ENCODE assay signal across 8 cellular contexts in the genomic region with DNA sequence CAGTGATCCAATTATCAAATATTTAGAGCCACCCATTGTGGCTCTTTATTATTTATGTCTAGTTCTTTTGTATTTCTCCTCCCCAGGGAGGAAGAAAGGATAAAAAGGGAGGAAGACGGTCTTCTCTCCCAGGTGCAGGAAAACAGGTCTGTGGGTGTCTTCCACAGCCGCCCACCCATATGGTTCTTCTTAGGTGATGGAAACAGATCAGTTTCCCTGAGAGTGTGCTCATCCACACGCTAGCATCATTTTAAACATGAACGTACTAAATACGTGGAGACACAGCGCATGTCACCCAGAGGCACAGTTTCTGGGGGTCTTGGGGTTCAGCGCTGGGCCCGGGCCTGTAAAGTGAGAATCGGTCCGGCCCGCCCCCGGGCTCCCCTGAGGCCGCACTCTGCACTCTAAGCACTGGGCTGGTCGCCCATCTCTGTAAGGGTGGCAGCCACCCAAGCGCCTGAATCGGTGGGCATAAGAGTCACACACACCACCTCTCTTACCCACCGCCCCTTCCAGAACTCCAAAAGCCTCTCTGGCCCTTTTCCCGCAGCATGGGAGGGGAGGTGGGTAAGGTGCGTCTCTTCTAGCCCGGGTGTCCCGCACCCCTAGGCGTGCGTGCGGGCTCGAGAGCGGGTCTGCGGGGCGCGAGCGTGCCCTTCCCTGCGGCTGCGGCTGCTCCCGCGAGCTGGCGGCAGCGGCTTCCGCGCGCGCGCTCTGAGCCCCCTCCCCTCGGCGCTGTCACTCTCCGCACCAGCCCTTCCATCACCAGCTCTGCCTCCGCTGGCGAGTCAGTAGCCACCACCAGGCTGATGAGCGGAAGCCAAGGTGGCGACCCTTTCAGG. TPM values are rescaled to one million over a fixed set of nuclear protein-coding genes. Genes with fewer than 3 reads are reported as not detected.
A peak's percentile ranks its signal among the peaks of the same experiment; 100 is the strongest.
DNase-seq lines count a peak whose midpoint lies in the region; TF ChIP-seq lines count a peak whose summit lies in the region.

No MANE protein-coding gene starts in this region.

- DNase-seq in COR-L47 (lab: John Stamatoyannopoulos, UW) (peak; percentile 65), NCI-H1105 treated with DMSO at 0.1 percent for 48 hours (lab: John Stamatoyannopoulos, UW) (peak; percentile 50), right atrium auricular region (ENCODE audit: low spot score) (no peak), superior temporal gyrus (ENCODE audit: extremely low spot score) (no peak), NOMO-1 treated with DMSO at 0.1 percent for 48 hours (lab: John Stamatoyannopoulos, UW; ENCODE audit: unreplicated experiment) (no peak), A172 (ENCODE audit: low spot score) (no peak)
- DNase-seq in activated effector memory CD4-positive, alpha-beta T cell treated with Interleukin-2 at 50 U/mL for 16 hours: peak; percentile 18

- H3K27me3 ChIP-seq in right atrium auricular region: no peaks in the 10 kb centered on the region
- H3K27me3 ChIP-seq in skeletal muscle tissue (ENCODE audit: control insufficient read depth in 3 of 3, insufficient read depth in 3 of 3, low read length in 3 of 3): peaks cover 0 to 28% (median 27%) of the 10 kb centered on the region in 3 donors

- peak overlapping the region in 1 of 3 donors; percentile 62 for H3K9ac ChIP-seq in skeletal muscle tissue (ENCODE audit: low read depth in 1 of 3, low read length in 3 of 3)

- H3K4me1 ChIP-seq in right atrium auricular region (peaks cover 0 to 33% of the 10 kb centered on the region in 2 donors), skeletal muscle tissue (ENCODE audit: control insufficient read depth in 3 of 3, insufficient read depth in 3 of 3, low read length in 3 of 3) (peaks cover 14 to 15% (median 15%) of the 10 kb centered on the region in 3 donors)

- H3K4me3 ChIP-seq in right atrium auricular region (peak overlapping the region; percentile 38 to 62), skeletal muscle tissue (ENCODE audit: low read length in 3 of 3) (peak overlapping the region; percentile 35 to 65 (median 65))

- no peak for TF ChIP-seq CTCF in right atrium auricular region (IDR thresholded peaks at IDR 0.05)

- H3K27ac ChIP-seq in right atrium auricular region (no peak overlapping the region), skeletal muscle tissue (ENCODE audit: low read depth, low read length) (no peak overlapping the region)

- H3K9me3 ChIP-seq in right atrium auricular region: no peaks in the 10 kb centered on the region
- no peaks in the 10 kb centered on the region for H3K9me3 ChIP-seq in skeletal muscle tissue (ENCODE audit: control insufficient read depth in 3 of 3, low read length in 3 of 3)

- H3K36me3 ChIP-seq in right atrium auricular region: no peaks in the 10 kb centered on the region
- H3K36me3 ChIP-seq in skeletal muscle tissue (ENCODE audit: control insufficient read depth in 3 of 3, insufficient read depth in 3 of 3, low read length in 3 of 3): no peaks in the 10 kb centered on the region

RNA-seq across cellular contexts. Expression of gene PTCH1, which starts 1.3 kb away (rescaled TPM):
- total RNA-seq in right atrium auricular region (1 to 10 TPM; 5.4 to 6.3 TPM), skeletal muscle tissue (4.7 TPM)
- 5.2 and 36.7 TPM in 2 replicates for total RNA-seq in A172 (2014; rRNA removed; shearing (Covaris generic))

Comparison
In these comparisons a context has a peak if more than half of its experiments do, and no peak if none do; other contexts are left out.
1. DNase-seq: peak in COR-L47 (single experiment), NCI-H1105 treated with DMSO at 0.1 percent for 48 hours (single experiment) and activated effector memory CD4-positive, alpha-beta T cell treated with Interleukin-2 at 50 U/mL for 16 hours (single experiment); none in right atrium auricular region (single experiment), superior temporal gyrus (single experiment), NOMO-1 treated with DMSO at 0.1 percent for 48 hours (single experiment) and A172 (single experiment).